9 cellular contexts compared by ENCODE assay signal in the genomic region with DNA sequence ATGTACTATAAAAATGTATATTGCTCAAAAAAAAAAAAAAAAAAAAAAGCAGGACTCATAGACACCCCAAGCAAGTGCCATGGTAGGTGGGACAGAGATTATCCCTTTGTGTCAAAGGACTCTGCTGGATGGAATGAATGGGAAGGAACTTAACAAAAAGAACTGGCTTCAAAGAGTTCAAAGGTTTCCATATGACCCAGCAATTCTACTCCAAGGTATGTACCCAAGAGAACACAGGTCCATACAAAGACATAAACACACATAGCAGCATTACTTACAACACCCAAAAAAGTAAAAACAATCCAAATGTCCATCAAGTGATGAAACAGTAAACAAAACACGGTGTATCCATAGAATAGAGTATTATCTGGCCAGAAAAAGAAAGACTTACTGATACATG.
"Had no signal": no experiment of that assay in that cellular context is flagged by ENCODE, and none has a peak within 500 bp of the region (broad histone marks: within the 10 kb centered on the region; RNA-seq: fewer than 3 reads in every experiment).

No MANE protein-coding gene starts in this region.

- DNase-seq: GM23248, GOT3, H9, HCEC 1CT, IMR-90, KG1 had no signal

- H3K27ac ChIP-seq: GM23248 had no signal

- H3K4me3 ChIP-seq: GM23248, K562 had no signal

- FAIRE-seq: H54, HTR-8/SVneo, K562 had no signal

- ATAC-seq: K562 had no signal

- H3K9ac ChIP-seq: GM23248 had no signal

- H2AFZ ChIP-seq: GM23248 had no signal

- H3K27ac Mint-ChIP-seq: H9 had no signal

- H3K4me3 Mint-ChIP-seq: H9 had no signal
